16 cellular contexts compared by ENCODE assay signal in genomic region chr16:86883583-86884188, GRCh38.
A peak's percentile ranks its signal among the peaks of the same experiment; 100 is the strongest.
DNase-seq lines count a peak whose midpoint lies in the region; TF ChIP-seq lines count a peak whose summit lies in the region.
"Had no signal": no experiment of that assay in that cellular context is flagged by ENCODE, and none has a peak within 500 bp of the region (broad histone marks: within the 10 kb centered on the region; RNA-seq: fewer than 3 reads in every experiment).

No MANE protein-coding gene starts in this region.

- H3K4ac ChIP-seq in mesendoderm (ENCODE audit: low read depth, low read length) = no peak overlapping the region

- TF ChIP-seq POLR2A in spleen (IDR thresholded peaks at IDR 0.05) = no peak
- no peak for TF ChIP-seq POLR2A in thyroid gland (IDR thresholded peaks at IDR 0.05)

- H4K5ac ChIP-seq in mesendoderm (ENCODE audit: low read length) = no peak overlapping the region

- DNase-seq in H7 = peak; percentile 66
- DNase-seq in NCI-H2171 (lab: John Stamatoyannopoulos, UW) = peak; percentile 28
- peak; percentile 19 for DNase-seq in mesendoderm
- DNase-seq in spleen = peak; percentile 16
- DNase-seq in NCI-H1694 treated with DMSO at 0.1 percent for 48 hours (lab: John Stamatoyannopoulos, UW) = no peak
- no peak for DNase-seq in thyroid gland
- DNase-seq in activated CD4-positive, alpha-beta memory T cell treated with anti-CD3 and anti-CD28 coated beads for 36 hours = no peak
- DNase-seq: CD8-positive, alpha-beta T cell; COR-L47; DMS153; DND-41; GDM1; GOT3 had no signal

- no peak overlapping the region for H2BK120ac ChIP-seq in mesendoderm (ENCODE audit: low read depth, low read length)

- no peak overlapping the region for H3K23ac ChIP-seq in mesendoderm (ENCODE audit: low read length)

- no peak overlapping the region for H3K27ac ChIP-seq in mesendoderm (ENCODE audit: low read depth, low read length)
- no peak overlapping the region for H3K27ac ChIP-seq in spleen
- no peak overlapping the region for H3K27ac ChIP-seq in thyroid gland

- H3K79me2 ChIP-seq in mesendoderm (ENCODE audit: control insufficient read depth, insufficient read depth, low read length) = no peaks in the 10 kb centered on the region

- H3K36me3 ChIP-seq in H7 (replicated peaks; ENCODE audit: control insufficient read depth, insufficient read depth, low read length) = no peaks in the 10 kb centered on the region
- H3K36me3 ChIP-seq in mesendoderm (ENCODE audit: control insufficient read depth, insufficient read depth, low read length) = no peaks in the 10 kb centered on the region
- H3K36me3 ChIP-seq in spleen = no peaks in the 10 kb centered on the region
- H3K36me3 ChIP-seq in thyroid gland = no peaks in the 10 kb centered on the region
- H3K36me3 ChIP-seq: HAP-1 had no signal

- no peak overlapping the region for H2BK5ac ChIP-seq in mesendoderm (ENCODE audit: low read length)

- no peaks in the 10 kb centered on the region for H3K9me3 Mint-ChIP-seq in activated CD4-positive, alpha-beta memory T cell treated with anti-CD3 and anti-CD28 coated beads for 36 hours
- H3K9me3 Mint-ChIP-seq: CD8-positive, alpha-beta T cell had no signal

- no peaks in the 10 kb centered on the region for H3K9me3 ChIP-seq in spleen
- no peaks in the 10 kb centered on the region for H3K9me3 ChIP-seq in thyroid gland
- H3K9me3 ChIP-seq: HAP-1 had no signal

- H2AK5ac ChIP-seq in mesendoderm (ENCODE audit: low read length) = no peak overlapping the region

- H3K4me1 ChIP-seq in mesendoderm (ENCODE audit: control insufficient read depth, low read depth, low read length) (no peaks in the 10 kb centered on the region), spleen (no peaks in the 10 kb centered on the region), thyroid gland (no peaks in the 10 kb centered on the region)
- H3K4me1 ChIP-seq: HAP-1 had no signal

- no peak overlapping the region for H3K4me2 ChIP-seq in mesendoderm (ENCODE audit: low read length)

- no peak overlapping the region for H3K4me3 Mint-ChIP-seq in activated CD4-positive, alpha-beta memory T cell treated with anti-CD3 and anti-CD28 coated beads for 36 hours
- H3K4me3 Mint-ChIP-seq: CD14-positive monocyte; CD8-positive, alpha-beta T cell had no signal

- no peaks in the 10 kb centered on the region for H3K27me3 ChIP-seq in H7 (ENCODE audit: control insufficient read depth, insufficient read depth, low read length)
- H3K27me3 ChIP-seq in mesendoderm (ENCODE audit: insufficient read depth, low read length, poor library complexity) = no peaks in the 10 kb centered on the region
- peaks cover 0 to 86% (median 12%) of the 10 kb centered on the region in 7 donors for H3K27me3 ChIP-seq in spleen (replicated peaks in 1 of 7)
- H3K27me3 ChIP-seq in thyroid gland = peaks cover 1% of the 10 kb centered on the region

- no peaks in the 10 kb centered on the region for H3K79me1 ChIP-seq in mesendoderm (ENCODE audit: low read length)

- TF ChIP-seq CTCF in spleen (IDR thresholded peaks at IDR 0.05 in 8 of 11, conservative IDR thresholded peaks at IDR 0.05 in 3 of 11) (no peak), thyroid gland (IDR thresholded peaks at IDR 0.05) (no peak)

- CTCF ChIA-PET in activated CD4-positive, alpha-beta memory T cell treated with anti-CD3 and anti-CD28 coated beads for 36 hours (lab: Charles Lee) = interaction anchor here (0.8 kb wide), 1 partner anchor 10 kb away, joined by 4 read pairs; no protein-coding TSS in a partner anchor

- no peaks in the 10 kb centered on the region for H3K4me1 Mint-ChIP-seq in activated CD4-positive, alpha-beta memory T cell treated with anti-CD3 and anti-CD28 coated beads for 36 hours (ENCODE audit: low read depth)
- H3K4me1 Mint-ChIP-seq: CD14-positive monocyte had no signal

- H3K9ac ChIP-seq in mesendoderm (ENCODE audit: low read length) = no peak overlapping the region

- WGBS in mesendoderm (ENCODE audit: extremely low coverage, insufficient coverage, low lambda C conversion rate) = no CpG with 5 or more reads among the region's 8 CpGs
- 71 to 88% (median 80%) methylated on average over 6 to 8 of the region's 8 CpGs for WGBS in spleen, 5 donors
- 71 to 84% methylated on average over 6 to 8 of the region's 8 CpGs for WGBS in thyroid gland, 2 donors

- no peak overlapping the region for H3K18ac ChIP-seq in mesendoderm (ENCODE audit: low read length)

- H3K36me3 Mint-ChIP-seq in activated CD4-positive, alpha-beta memory T cell treated with anti-CD3 and anti-CD28 coated beads for 36 hours = no peaks in the 10 kb centered on the region
- H3K36me3 Mint-ChIP-seq: CD14-positive monocyte; CD8-positive, alpha-beta T cell had no signal

- POLR2A ChIA-PET in activated CD4-positive, alpha-beta memory T cell treated with anti-CD3 and anti-CD28 coated beads for 36 hours (lab: Charles Lee) = no interaction called here

- H3K27ac Mint-ChIP-seq in activated CD4-positive, alpha-beta memory T cell treated with anti-CD3 and anti-CD28 coated beads for 36 hours = no peak overlapping the region
- H3K27ac Mint-ChIP-seq: CD14-positive monocyte; CD8-positive, alpha-beta T cell had no signal

- H3K4me3 ChIP-seq in H7 (ENCODE audit: insufficient read depth, low read depth, low read length) (no peak overlapping the region), mesendoderm (ENCODE audit: low read length) (no peak overlapping the region), spleen (no peak overlapping the region), thyroid gland (replicated peaks in 1 of 3) (no peak overlapping the region)
- H3K4me3 ChIP-seq: HAP-1, K562 had no signal

- no peak overlapping the region for H3K56ac ChIP-seq in mesendoderm (ENCODE audit: low read length)

- no peak overlapping the region for H4K8ac ChIP-seq in mesendoderm (ENCODE audit: low read depth, low read length)

- intact Hi-C loops in spleen (cut with DNase I; ENCODE audit: low total_unique reads) (no loop called here), thyroid gland (cut with DNase I) (no loop called here)
- intact Hi-C loops in activated CD4-positive, alpha-beta memory T cell treated with anti-CD3 and anti-CD28 coated beads for 36 hours (cut with micrococcal nuclease) = no loop called here

- H3K27me3 Mint-ChIP-seq in activated CD4-positive, alpha-beta memory T cell treated with anti-CD3 and anti-CD28 coated beads for 36 hours = peaks cover 32% of the 10 kb centered on the region

- H2BK15ac ChIP-seq in mesendoderm (replicated peaks; ENCODE audit: low read depth) = no peak overlapping the region

Comparison
In these comparisons a context has a peak if more than half of its experiments do, and no peak if none do; other contexts are left out.
1. DNase-seq: peak in H7 (single experiment), NCI-H2171 (single experiment), mesendoderm (single experiment) and spleen (single experiment); none in NCI-H1694 treated with DMSO at 0.1 percent for 48 hours (single experiment), thyroid gland (0 of 2) and activated CD4-positive, alpha-beta memory T cell treated with anti-CD3 and anti-CD28 coated beads for 36 hours (single experiment).